Comparison of ENCODE assay signal across 34 cellular contexts in the genomic region with DNA sequence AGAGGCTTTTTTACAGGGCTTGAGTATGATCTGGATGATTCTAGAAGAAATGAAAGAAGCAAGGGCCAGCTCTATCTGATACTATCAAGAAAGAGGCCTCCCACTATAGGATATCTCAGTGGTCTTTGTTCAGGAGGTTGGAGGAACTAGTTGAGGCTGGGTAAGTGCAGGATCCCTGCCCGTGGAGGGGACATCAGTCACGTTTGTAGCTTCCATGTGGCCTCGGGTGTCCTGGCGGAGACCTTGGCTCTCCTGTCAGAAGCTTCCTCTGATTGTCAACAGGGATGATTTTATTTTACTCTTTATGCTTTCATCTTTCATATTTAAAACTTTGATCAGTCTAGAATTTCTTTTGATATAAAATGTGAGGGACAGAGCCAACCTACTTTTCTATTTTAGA.
"Had no signal": no experiment of that assay in that cellular context is flagged by ENCODE, and none has a peak within 500 bp of the region (broad histone marks: within the 10 kb centered on the region; RNA-seq: fewer than 3 reads in every experiment).

No MANE protein-coding gene starts in this region.

- H3K4me3 ChIP-seq: ascending aorta, breast epithelium had no signal

- H3K27ac Mint-ChIP-seq: activated B cell treated with CpG ODN at 0.5 μM for 24 hours; activated CD4-positive, alpha-beta memory T cell treated with anti-CD3 and anti-CD28 coated beads for 36 hours; activated CD4-positive, alpha-beta T cell treated with anti-CD3 and anti-CD28 coated beads, Interleukin-2, amount 10 ng/mL, durations not matched to agents 24 days and 14 days; activated CD8-positive, alpha-beta memory T cell treated with anti-CD3 and anti-CD28 coated beads, Interleukin-2, amount 10 ng/mL, durations not matched to agents 7 days and 5 days; activated CD8-positive, alpha-beta T cell treated with anti-CD3 and anti-CD28 coated beads, Interleukin-2, amount 10 ng/mL, durations not matched to agents 7 days and 5 days; activated naive CD4-positive, alpha-beta T cell treated with anti-CD3 and anti-CD28 coated beads, Interleukin-2, amount 10 ng/mL, durations not matched to agents 7 days and 5 days; activated naive CD4-positive, alpha-beta T cell treated with anti-CD3 and anti-CD28 coated beads, Interleukin-2, amount 50 U/mL, for 24 hours; activated naive CD8-positive, alpha-beta T cell; activated naive CD8-positive, alpha-beta T cell treated with anti-CD3 and anti-CD28 coated beads, Interleukin-2, amount 10 ng/mL, durations not matched to agents 7 days and 5 days; activated naive CD8-positive, alpha-beta T cell treated with anti-CD3 and anti-CD28 coated beads, Interleukin-2, amount 50 U/mL, for 24 hours; activated T-cell treated with anti-CD3 and anti-CD28 coated beads, Interleukin-2, amount 50 U/mL, for 24 hours; activated T-helper 2 cell treated with anti-CD3 and anti-CD28 coated beads, Interferon-gamma antibody, Interleukin-2, Interleukin-4, amounts not matched to agents 10 μg/mL and 5 μg/mL and 100 μg/mL, durations not matched to agents 14 hours and 24 hours and 36 hours; brain; T-helper 1 cell treated with Interleukin-12 subunit alpha and Interleukin-12 subunit beta and Interleukin-4 antibody, amounts not matched to agents 30 μg/mL and 1 μg/mL, for 36 hours; T-helper 2 cell treated with Interferon-gamma antibody and Interleukin-4, amounts not matched to agents 5 μg/mL and 100 μg/mL, for 36 hours had no signal

- H3K4me1 ChIP-seq: ascending aorta, breast epithelium had no signal

- ATAC-seq: activated CD8-positive, alpha-beta memory T cell treated with anti-CD3 and anti-CD28 coated beads, Interleukin-2, amount 10 ng/mL, durations not matched to agents 7 days and 5 days; activated CD8-positive, alpha-beta T cell treated with anti-CD3 and anti-CD28 coated beads, Interleukin-2, amount 10 ng/mL, durations not matched to agents 7 days and 5 days; activated naive CD8-positive, alpha-beta T cell treated with anti-CD3 and anti-CD28 coated beads, Interleukin-2, amount 50 U/mL, for 24 hours had no signal

- H3K4me3 Mint-ChIP-seq: activated B cell treated with CpG ODN at 0.5 μM for 24 hours; activated CD4-positive, alpha-beta memory T cell treated with anti-CD3 and anti-CD28 coated beads for 36 hours; activated CD4-positive, alpha-beta T cell treated with anti-CD3 and anti-CD28 coated beads, Interleukin-2, amount 10 ng/mL, durations not matched to agents 24 days and 14 days; activated CD8-positive, alpha-beta memory T cell treated with anti-CD3 and anti-CD28 coated beads, Interleukin-2, amount 10 ng/mL, durations not matched to agents 7 days and 5 days; activated CD8-positive, alpha-beta T cell treated with anti-CD3 and anti-CD28 coated beads, Interleukin-2, amount 10 ng/mL, durations not matched to agents 7 days and 5 days; activated naive CD4-positive, alpha-beta T cell treated with anti-CD3 and anti-CD28 coated beads, Interleukin-2, amount 10 ng/mL, durations not matched to agents 7 days and 5 days; activated naive CD4-positive, alpha-beta T cell treated with anti-CD3 and anti-CD28 coated beads, Interleukin-2, amount 50 U/mL, for 24 hours; activated naive CD8-positive, alpha-beta T cell; activated naive CD8-positive, alpha-beta T cell treated with anti-CD3 and anti-CD28 coated beads, Interleukin-2, amount 10 ng/mL, durations not matched to agents 7 days and 5 days; activated naive CD8-positive, alpha-beta T cell treated with anti-CD3 and anti-CD28 coated beads, Interleukin-2, amount 50 U/mL, for 24 hours; activated T-cell treated with anti-CD3 and anti-CD28 coated beads, Interleukin-2, amount 50 U/mL, for 24 hours; brain; T-helper 1 cell treated with Interleukin-12 subunit alpha and Interleukin-12 subunit beta and Interleukin-4 antibody, amounts not matched to agents 30 μg/mL and 1 μg/mL, for 36 hours; T-helper 2 cell treated with Interferon-gamma antibody and Interleukin-4, amounts not matched to agents 5 μg/mL and 100 μg/mL, for 36 hours had no signal

- H3K27ac ChIP-seq: ascending aorta, breast epithelium, VCaP had no signal

- H3K9me3 Mint-ChIP-seq: activated B cell treated with CpG ODN at 0.5 μM for 24 hours; activated CD4-positive, alpha-beta memory T cell treated with anti-CD3 and anti-CD28 coated beads for 36 hours; activated CD4-positive, alpha-beta T cell treated with anti-CD3 and anti-CD28 coated beads, Interleukin-2, amount 10 ng/mL, durations not matched to agents 24 days and 14 days; activated naive CD4-positive, alpha-beta T cell treated with anti-CD3 and anti-CD28 coated beads, Interleukin-2, amount 10 ng/mL, durations not matched to agents 7 days and 5 days; activated naive CD4-positive, alpha-beta T cell treated with anti-CD3 and anti-CD28 coated beads, Interleukin-2, amount 50 U/mL, for 24 hours; activated naive CD8-positive, alpha-beta T cell treated with anti-CD3 and anti-CD28 coated beads, Interleukin-2, amount 10 ng/mL, durations not matched to agents 7 days and 5 days; activated naive CD8-positive, alpha-beta T cell treated with anti-CD3 and anti-CD28 coated beads, Interleukin-2, amount 50 U/mL, for 24 hours; activated T-cell treated with anti-CD3 and anti-CD28 coated beads, Interleukin-2, amount 50 U/mL, for 24 hours; activated T-helper 2 cell treated with anti-CD3 and anti-CD28 coated beads, Interferon-gamma antibody, Interleukin-2, Interleukin-4, amounts not matched to agents 10 μg/mL and 5 μg/mL and 100 μg/mL, durations not matched to agents 14 hours and 24 hours and 36 hours; T-helper 1 cell treated with Interleukin-12 subunit alpha and Interleukin-12 subunit beta and Interleukin-4 antibody, amounts not matched to agents 30 μg/mL and 1 μg/mL, for 36 hours; T-helper 2 cell treated with Interferon-gamma antibody and Interleukin-4, amounts not matched to agents 5 μg/mL and 100 μg/mL, for 36 hours had no signal

- H3K27me3 ChIP-seq: ascending aorta had no signal

- H3K4me1 Mint-ChIP-seq: activated B cell treated with CpG ODN at 0.5 μM for 24 hours; activated CD4-positive, alpha-beta T cell treated with anti-CD3 and anti-CD28 coated beads, Interleukin-2, amount 10 ng/mL, durations not matched to agents 24 days and 14 days; activated CD8-positive, alpha-beta memory T cell treated with anti-CD3 and anti-CD28 coated beads, Interleukin-2, amount 10 ng/mL, durations not matched to agents 7 days and 5 days; activated naive CD4-positive, alpha-beta T cell treated with anti-CD3 and anti-CD28 coated beads, Interleukin-2, amount 10 ng/mL, durations not matched to agents 7 days and 5 days; activated naive CD4-positive, alpha-beta T cell treated with anti-CD3 and anti-CD28 coated beads, Interleukin-2, amount 50 U/mL, for 24 hours; activated naive CD8-positive, alpha-beta T cell treated with anti-CD3 and anti-CD28 coated beads, Interleukin-2, amount 10 ng/mL, durations not matched to agents 7 days and 5 days; activated naive CD8-positive, alpha-beta T cell treated with anti-CD3 and anti-CD28 coated beads, Interleukin-2, amount 50 U/mL, for 24 hours had no signal

- H3K9me3 ChIP-seq: ascending aorta, breast epithelium had no signal

- H3K36me3 Mint-ChIP-seq: activated CD4-positive, alpha-beta memory T cell treated with anti-CD3 and anti-CD28 coated beads for 36 hours; activated CD8-positive, alpha-beta memory T cell treated with anti-CD3 and anti-CD28 coated beads, Interleukin-2, amount 10 ng/mL, durations not matched to agents 7 days and 5 days; activated naive CD4-positive, alpha-beta T cell treated with anti-CD3 and anti-CD28 coated beads, Interleukin-2, amount 10 ng/mL, durations not matched to agents 7 days and 5 days; activated naive CD4-positive, alpha-beta T cell treated with anti-CD3 and anti-CD28 coated beads, Interleukin-2, amount 50 U/mL, for 24 hours; activated naive CD8-positive, alpha-beta T cell; activated naive CD8-positive, alpha-beta T cell treated with anti-CD3 and anti-CD28 coated beads, Interleukin-2, amount 10 ng/mL, durations not matched to agents 7 days and 5 days; brain had no signal

- H3K27me3 Mint-ChIP-seq: activated naive CD8-positive, alpha-beta T cell treated with anti-CD3 and anti-CD28 coated beads, Interleukin-2, amount 10 ng/mL, durations not matched to agents 7 days and 5 days had no signal

- DNase-seq: activated B cell treated with CpG ODN at 0.5 μM for 24 hours; activated CD4-positive, alpha-beta memory T cell treated with anti-CD3 and anti-CD28 coated beads for 36 hours; activated CD4-positive, alpha-beta T cell treated with anti-CD3 and anti-CD28 coated beads for 4 hours; activated CD4-positive, alpha-beta T cell treated with anti-CD3 and anti-CD28 coated beads, Interleukin-2, amount 10 ng/mL, durations not matched to agents 24 days and 14 days; activated CD4-positive, alpha-beta T cell treated with anti-CD3 and anti-CD28 coated beads, Interleukin-2, amount 50 U/mL, for 1 hour; activated CD4-positive, alpha-beta T cell treated with anti-CD3 and anti-CD28 coated beads, Interleukin-2, amount 50 U/mL, for 4 hours; activated CD4-positive, CD25-positive, alpha-beta regulatory T cell treated with anti-CD3 and anti-CD28 coated beads, Interleukin-2, amount 50 U/mL, for 72 hours; activated CD8-positive, alpha-beta memory T cell treated with anti-CD3 and anti-CD28 coated beads for 24 hours; activated CD8-positive, alpha-beta memory T cell treated with anti-CD3 and anti-CD28 coated beads, Interleukin-2, amount 10 ng/mL, durations not matched to agents 7 days and 5 days; activated CD8-positive, alpha-beta memory T cell treated with anti-CD3 and anti-CD28 coated beads, Interleukin-2, amount 50 U/mL, for 48 hours; activated CD8-positive, alpha-beta T cell treated with anti-CD3 and anti-CD28 coated beads, Interleukin-2, amount 10 ng/mL, durations not matched to agents 7 days and 5 days; activated effector memory CD4-positive, alpha-beta T cell treated with Interleukin-2 at 50 U/mL for 16 hours; activated gamma-delta T cell; activated naive CD4-positive, alpha-beta T cell treated with anti-CD3 and anti-CD28 coated beads, Interleukin-2, amount 10 ng/mL, durations not matched to agents 7 days and 5 days; activated naive CD4-positive, alpha-beta T cell treated with Interleukin-2 at 50 U/mL for 16 hours; activated naive CD8-positive, alpha-beta T cell treated with anti-CD3 and anti-CD28 coated beads, Interleukin-2, amount 10 ng/mL, durations not matched to agents 7 days and 5 days; activated naive CD8-positive, alpha-beta T cell treated with anti-CD3 and anti-CD28 coated beads, Interleukin-2, amount 50 U/mL, for 24 hours; activated T-cell treated with anti-CD3 and anti-CD28 coated beads, Interleukin-2, amount 50 U/mL, for 24 hours; activated T-cell treated with anti-CD3 and anti-CD28 coated beads, Interleukin-2, amount 50 U/mL, for 48 hours; amygdala; anterior cingulate cortex; central memory CD4-positive, alpha-beta T cell; T-helper 1 cell; T-helper 2 cell; T-helper 9 cell had no signal

- H3K36me3 ChIP-seq: ascending aorta, breast epithelium had no signal
